In genomic region chr9:136107155-136107952, GRCh38 we compare ENCODE assay signal across 10 cellular contexts. TPM values are rescaled to one million over a fixed set of nuclear protein-coding genes. Genes with fewer than 3 reads are reported as not detected.
DNase-seq lines count a peak whose midpoint lies in the region; ATAC-seq and TF ChIP-seq lines count a peak whose summit lies in the region.
"Had no signal": no experiment of that assay in that cellular context is flagged by ENCODE, and none has a peak within 500 bp of the region (broad histone marks: within the 10 kb centered on the region; RNA-seq: fewer than 3 reads in every experiment).

No MANE protein-coding gene starts in this region.

- H3K27me3 ChIP-seq in RWPE2 (ENCODE audit: insufficient read depth, poor library complexity, severe bottlenecking) (no peaks in the 10 kb centered on the region), suprapubic skin (peaks cover 7% of the 10 kb centered on the region)

- peak overlapping the region in 4 of 5 experiments; percentile 31 to 75 (median 56) for H3K27ac Mint-ChIP-seq in brain

- H3K27ac ChIP-seq in RWPE2 (ENCODE audit: poor library complexity, severe bottlenecking) (peak overlapping the region; percentile 47), suprapubic skin (peak overlapping the region; percentile 92)
- H3K27ac ChIP-seq: C4-2B had no signal

- DNase-seq in activated CD4-positive, CD25-positive, alpha-beta regulatory T cell treated with anti-CD3 and anti-CD28 coated beads, Interleukin-2, amount 50 U/mL, for 72 hours = peak; percentile 54
- DNase-seq in RWPE2 (ENCODE audit: low spot score) (no peak), suprapubic skin (ENCODE audit: low spot score in 2 of 2) (no peak), pons (ENCODE audit: low spot score) (no peak), AML-193 (lab: John Stamatoyannopoulos, UW) (no peak), kidney glomerular epithelial cell (lab: John Stamatoyannopoulos, UW) (no peak)
- DNase-seq: hippocampal formation had no signal

- H3K4me3 Mint-ChIP-seq in brain = peak overlapping the region in 3 of 5 experiments; percentile 7 to 26 (median 11)

- H3K4me3 ChIP-seq in RWPE2 (ENCODE audit: severe bottlenecking) (no peak overlapping the region), suprapubic skin (no peak overlapping the region)

- TF ChIP-seq CTCF in RWPE2 (IDR thresholded peaks at IDR 0.05; ENCODE audit: poor library complexity, severe bottlenecking) (no peak), brain (conservative IDR thresholded peaks at IDR 0.05) (no peak), suprapubic skin (IDR thresholded peaks at IDR 0.05) (no peak)

- WGBS in suprapubic skin = 40% methylated on average over 21 of the region's 29 CpGs

- H3K9me3 Mint-ChIP-seq in brain = no peaks in the 10 kb centered on the region

- H3K36me3 ChIP-seq in RWPE2 (ENCODE audit: low read depth) = no peaks in the 10 kb centered on the region
- no peaks in the 10 kb centered on the region for H3K36me3 ChIP-seq in suprapubic skin

- ATAC-seq in activated CD4-positive, CD25-positive, alpha-beta regulatory T cell treated with anti-CD3 and anti-CD28 coated beads, Interleukin-2, amount 50 U/mL, for 24 hours = no peak
- ATAC-seq in RWPE2 (ENCODE audit: low read depth) = no peak

- H3K9me3 ChIP-seq in RWPE2 (ENCODE audit: severe bottlenecking) (no peaks in the 10 kb centered on the region), suprapubic skin (no peaks in the 10 kb centered on the region)

- H3K4me1 ChIP-seq in RWPE2 (ENCODE audit: insufficient read depth, poor library complexity, severe bottlenecking) (peaks cover 23% of the 10 kb centered on the region), suprapubic skin (peaks cover 84% of the 10 kb centered on the region)

- no peak for TF ChIP-seq POLR2A in suprapubic skin (IDR thresholded peaks at IDR 0.05)

- TF ChIP-seq EP300 in suprapubic skin (IDR thresholded peaks at IDR 0.05) = no peak

- H3K36me3 Mint-ChIP-seq in brain = no peaks in the 10 kb centered on the region

- peaks cover 4% of the 10 kb centered on the region for H3K27me3 Mint-ChIP-seq in brain

- H3K4me1 Mint-ChIP-seq in brain = peaks cover 80% of the 10 kb centered on the region

RNA-seq across cellular contexts. Expression of gene TMEM250, which starts 11.3 kb away (rescaled TPM):
- 36.6 TPM for polyA plus RNA-seq in brain (ENCODE audit: insufficient read depth, low read depth, low replicate concordance)
- 10 to 100 TPM; 37.0 to 66.9 (median 57.8) TPM for total RNA-seq in suprapubic skin

RNA-seq across cellular contexts. Expression of gene NACC2, which starts 12.3 kb away (rescaled TPM):
- polyA plus RNA-seq in brain (ENCODE audit: insufficient read depth, low read depth, low replicate concordance) = 20.6 TPM
- total RNA-seq in suprapubic skin = 10 to 100 TPM; 12.1 to 14.9 (median 13.7) TPM
